11 cellular contexts compared by ENCODE assay signal in the genomic region with DNA sequence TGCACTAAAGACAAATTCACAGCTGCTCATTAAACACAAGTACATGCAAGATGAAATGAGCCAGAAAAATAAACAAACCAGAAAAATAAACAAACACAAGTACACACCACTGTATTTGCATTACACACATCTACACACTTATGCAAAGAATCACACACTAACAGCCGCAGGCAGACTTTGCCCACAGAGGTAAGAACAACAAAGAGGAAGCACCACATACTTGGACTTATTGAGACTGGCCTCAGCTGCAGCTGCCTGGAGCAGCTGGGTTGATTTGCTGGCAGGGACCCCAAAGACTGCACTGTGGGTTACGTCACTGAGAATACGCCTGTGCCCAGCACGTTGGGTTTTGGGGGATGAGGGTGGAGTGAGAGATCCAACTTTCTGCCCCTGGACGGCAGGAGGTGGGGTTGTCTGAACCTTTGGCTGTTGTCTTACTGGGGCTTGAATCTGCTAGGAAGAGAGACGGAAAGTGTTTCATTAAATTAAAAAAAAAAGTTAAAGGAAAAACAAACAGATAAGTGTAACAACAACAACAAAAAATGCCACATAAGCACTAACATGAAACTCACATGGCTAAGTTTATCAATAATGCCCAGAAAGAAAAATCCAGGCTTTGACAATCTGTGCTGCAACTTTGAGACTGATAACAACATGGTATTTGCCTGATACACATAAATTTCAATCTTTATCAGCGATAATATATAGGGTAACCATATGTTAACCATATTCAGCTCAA.
DNase-seq lines count a peak whose midpoint lies in the region; ATAC-seq and TF ChIP-seq lines count a peak whose summit lies in the region.
"Had no signal": no experiment of that assay in that cellular context is flagged by ENCODE, and none has a peak within 500 bp of the region (broad histone marks: within the 10 kb centered on the region; RNA-seq: fewer than 3 reads in every experiment).

No MANE protein-coding gene starts in this region.

- no peak for TF ChIP-seq CTCF in CD4-positive, alpha-beta T cell (IDR thresholded peaks at IDR 0.05)

- H3K27me3 ChIP-seq in CD4-positive, alpha-beta T cell (ENCODE audit: control insufficient read depth, insufficient read depth, low read length), result no peaks in the 10 kb centered on the region

- H3K27ac ChIP-seq in CD4-positive, alpha-beta T cell (ENCODE audit: low read depth, low read length), result no peak overlapping the region
- peak overlapping the region; percentile 4 for H3K27ac ChIP-seq in angular gyrus (ENCODE audit: low read depth, low read length)

- H3K9me3 ChIP-seq in CD4-positive, alpha-beta T cell (ENCODE audit: control insufficient read depth, low read length), result no peaks in the 10 kb centered on the region

- no peak for DNase-seq in CD4-positive, alpha-beta T cell
- DNase-seq in MV-4-11 (lab: John Stamatoyannopoulos, UW) (peak; percentile 70), myocyte (ENCODE audit: low read depth) (peak; percentile 78), NCI-H2171 (lab: John Stamatoyannopoulos, UW) (no peak), retina (no peak)
- DNase-seq: DMS 273 treated with DMSO at 0.1 percent for 48 hours; stimulated activated naive CD4-positive, alpha-beta T cell had no signal

- H3K36me3 Mint-ChIP-seq in CD4-positive, alpha-beta T cell (ENCODE audit: low read depth), result peaks cover 100% of the 10 kb centered on the region

- CTCF ChIA-PET in CD4-positive, alpha-beta T cell (lab: Charles Lee), result no interaction called here

- no peaks in the 10 kb centered on the region for H3K9me3 Mint-ChIP-seq in CD4-positive, alpha-beta T cell

- intact Hi-C loops in CD4-positive, alpha-beta T cell (cut with DNase I, micrococcal nuclease), result no loop called here

- POLR2A ChIA-PET in CD4-positive, alpha-beta T cell (lab: Charles Lee), result interaction anchor here (0.6 to 1.4 kb wide), 5 partner anchors 8 to 584 kb away, joined by 3 to 5 read pairs (median 3); partner anchors contain the start of gene NFU1

- peaks cover 31% of the 10 kb centered on the region for H3K4me1 Mint-ChIP-seq in CD4-positive, alpha-beta T cell (ENCODE audit: low read depth)
- H3K4me1 Mint-ChIP-seq: memory B cell had no signal

- H3K4me3 Mint-ChIP-seq in CD4-positive, alpha-beta T cell, result no peak overlapping the region
- H3K4me3 Mint-ChIP-seq: memory B cell had no signal

- H3K27me3 Mint-ChIP-seq in CD4-positive, alpha-beta T cell, result no peaks in the 10 kb centered on the region
- H3K27me3 Mint-ChIP-seq: memory B cell had no signal

- ATAC-seq in CD4-positive, alpha-beta T cell (ENCODE audit: poor library complexity), result no peak
- ATAC-seq in HG02571 (IDR thresholded peaks at IDR 0.05; ENCODE audit: unreplicated experiment), result no peak
- no peak for ATAC-seq in GM18861 (IDR thresholded peaks at IDR 0.05; ENCODE audit: unreplicated experiment)

- peak overlapping the region; percentile 37 for H3K27ac Mint-ChIP-seq in CD4-positive, alpha-beta T cell
- H3K27ac Mint-ChIP-seq: memory B cell had no signal

Comparison
In these comparisons a context has a peak if more than half of its experiments do, and no peak if none do; other contexts are left out.
1. DNase-seq: peak in MV-4-11 (single experiment) and myocyte (single experiment); none in CD4-positive, alpha-beta T cell (0 of 10), NCI-H2171 (single experiment) and retina (single experiment).